Comparison of ENCODE assay signal across 8 cellular contexts in genomic region chr17:18712354-18712999, GRCh38. TPM values are rescaled to one million over a fixed set of nuclear protein-coding genes. Genes with fewer than 3 reads are reported as not detected.
DNase-seq lines count a peak whose midpoint lies in the region; TF ChIP-seq lines count a peak whose summit lies in the region.
"Not testable (repeated sequence)": the region's sequence is repeated elsewhere in the genome, so short reads cannot be mapped to it uniquely, and the experiment has no call there.

No MANE protein-coding gene starts in this region.

- not testable (repeated sequence) for H3K4me3 Mint-ChIP-seq in activated T-cell treated with anti-CD3 and anti-CD28 coated beads, Interleukin-2, amount 50 U/mL, for 24 hours

- H3K4me1 ChIP-seq in sigmoid colon, thyroid gland: not testable (repeated sequence)

- in situ Hi-C loops in G401 (cut with HindIII; ENCODE audit: low sequenced_read_pairs) = not testable (repeated sequence)

- not testable (repeated sequence) for H3K4me1 Mint-ChIP-seq in activated T-cell treated with anti-CD3 and anti-CD28 coated beads, Interleukin-2, amount 50 U/mL, for 24 hours (ENCODE audit: low read depth)

- 15 to 16% methylated on average over 7 of the region's 7 CpGs for WGBS in sigmoid colon, 2 donors
- WGBS in thyroid gland, 2 donors = 14 to 17% methylated on average over 6 to 7 of the region's 7 CpGs

- not testable (repeated sequence) for H3K36me3 ChIP-seq in kidney epithelial cell (ENCODE audit: control insufficient read depth, insufficient read depth, low read length); sigmoid colon; thyroid gland

- H3K4me3 ChIP-seq in NB4 (ENCODE audit: low read depth, low read length); dorsolateral prefrontal cortex; kidney epithelial cell (ENCODE audit: low read depth, low read length); sigmoid colon; thyroid gland (replicated peaks in 1 of 3): not testable (repeated sequence)

- DNase-seq in G401 (ENCODE audit: low spot score) (peak; percentile 83), NB4 (ENCODE audit: low read depth) (peak; percentile 65), SK-N-DZ (ENCODE audit: low spot score) (peak; percentile 40), dorsolateral prefrontal cortex (peak; percentile 40 to 83 (median 70)), kidney epithelial cell (ENCODE audit: low read depth) (peak; percentile 9), sigmoid colon (peak; percentile 75), thyroid gland (peak; percentile 82 to 83)
- peak; percentile 64 for DNase-seq in activated T-cell treated with anti-CD3 and anti-CD28 coated beads, Interleukin-2, amount 50 U/mL, for 24 hours

- H3K27me3 Mint-ChIP-seq in activated T-cell treated with anti-CD3 and anti-CD28 coated beads, Interleukin-2, amount 50 U/mL, for 24 hours = not testable (repeated sequence)

- not testable (repeated sequence) for H3K27ac Mint-ChIP-seq in activated T-cell treated with anti-CD3 and anti-CD28 coated beads, Interleukin-2, amount 50 U/mL, for 24 hours

- TF ChIP-seq CTCF in NB4 (IDR thresholded peaks at IDR 0.05; ENCODE audit: low read depth, low read length) (peak; percentile 43), dorsolateral prefrontal cortex (IDR thresholded peaks at IDR 0.05 in 54 of 56, conservative IDR thresholded peaks at IDR 0.05 in 2 of 56; ENCODE audit: low read depth in 1 of 56, partially characterized antibody in 56 of 56) (peak; percentile 21 to 77 (median 62)), kidney epithelial cell (IDR thresholded peaks at IDR 0.05; ENCODE audit: insufficient read depth, low read length, poor library complexity, severe bottlenecking) (peak; percentile 27), sigmoid colon (IDR thresholded peaks at IDR 0.05) (peak in 2 of 4 experiments; percentile 46 to 56), thyroid gland (IDR thresholded peaks at IDR 0.05) (peak in 5 of 6 experiments; percentile 42 to 66 (median 45))

- not testable (repeated sequence) for H3K9me3 Mint-ChIP-seq in activated T-cell treated with anti-CD3 and anti-CD28 coated beads, Interleukin-2, amount 50 U/mL, for 24 hours

- not testable (repeated sequence) for TF ChIP-seq EP300 in sigmoid colon (IDR thresholded peaks at IDR 0.05)

- not testable (repeated sequence) for H3K36me3 Mint-ChIP-seq in activated T-cell treated with anti-CD3 and anti-CD28 coated beads, Interleukin-2, amount 50 U/mL, for 24 hours (ENCODE audit: low read depth)

- H3K9me3 ChIP-seq in sigmoid colon, thyroid gland: not testable (repeated sequence)

- not testable (repeated sequence) for TF ChIP-seq POLR2A in NB4 (IDR thresholded peaks at IDR 0.05; ENCODE audit: extremely low read depth, insufficient read length); sigmoid colon (IDR thresholded peaks at IDR 0.05); thyroid gland (IDR thresholded peaks at IDR 0.05)

- intact Hi-C loops in dorsolateral prefrontal cortex (cut with DNase I); sigmoid colon (cut with DNase I); thyroid gland (cut with DNase I): not testable (repeated sequence)

- not testable (repeated sequence) for H3K27ac ChIP-seq in dorsolateral prefrontal cortex, sigmoid colon, thyroid gland

- H3K27me3 ChIP-seq in dorsolateral prefrontal cortex; kidney epithelial cell (ENCODE audit: control insufficient read depth, insufficient read depth, low read length); sigmoid colon; thyroid gland: not testable (repeated sequence)

RNA-seq across cellular contexts. Expression of gene FOXO3B, which starts 30.4 kb away (rescaled TPM):
- 1.8 and 4.0 TPM in 2 replicates for total RNA-seq in G401 (2014; rRNA removed; shearing (Covaris generic))
- 4.8 and 5.5 TPM in 2 replicates for polyA plus RNA-seq in SK-N-DZ (2014; cell fraction: cytosol; rRNA removed)
- 3.2 and 3.9 TPM in 2 replicates for polyA plus RNA-seq in SK-N-DZ (2014; cell fraction: nucleus; rRNA removed)
- total RNA-seq in dorsolateral prefrontal cortex = 10 to 100 TPM in 2 of 120 experiments, 1 to 10 TPM in 118; 2.6 to 10.7 (median 5.3) TPM
- total RNA-seq in kidney epithelial cell = 18.2 and 18.6 TPM in 2 replicates
- total RNA-seq in sigmoid colon = 10 to 100 TPM in 1 of 4 donors, 1 to 10 TPM in 3; 5.7 to 10.2 (median 7.8) TPM
- polyA plus RNA-seq in sigmoid colon = 1 to 10 TPM in 1 of 3 donors, not detected in 2; 1.7 TPM
- 10 to 100 TPM in 2 of 4 donors, 1 to 10 TPM in 2; 4.2 to 12.1 (median 9.7) TPM for total RNA-seq in thyroid gland

RNA-seq across cellular contexts. Expression of gene FBXW10, which starts 31.4 kb away (rescaled TPM):
- not detected in 2 replicates for total RNA-seq in G401 (2014; rRNA removed; shearing (Covaris generic))
- not detected in 2 replicates for polyA plus RNA-seq in SK-N-DZ (2014; cell fraction: cytosol; rRNA removed)
- polyA plus RNA-seq in SK-N-DZ (2014; cell fraction: nucleus; rRNA removed) = 0.12 and 0.70 TPM in 2 replicates
- total RNA-seq in dorsolateral prefrontal cortex = 10 to 100 TPM in 1 of 120 experiments, 1 to 10 TPM in 1, under 1 TPM in 96, not detected in 22; 0.14 to 10.5 (median 0.34) TPM
- not detected in 2 replicates for total RNA-seq in kidney epithelial cell
- under 1 TPM in 2 of 4 donors, not detected in 2; 0.28 to 0.33 TPM for total RNA-seq in sigmoid colon
- under 1 TPM in 1 of 3 donors, not detected in 2; 0.03 TPM for polyA plus RNA-seq in sigmoid colon
- 1 to 10 TPM in 2 of 4 donors, under 1 TPM in 2; 0.78 to 1.4 (median 1.0) TPM for total RNA-seq in thyroid gland

Comparison
In these comparisons a context has a peak if more than half of its experiments do, and no peak if none do; other contexts are left out.
1. DNase-seq: peak in every context shown above with its lines; median percentile 83 in G401; 82 in thyroid gland; 75 in sigmoid colon; 70 in dorsolateral prefrontal cortex; 65 in NB4; 64 in activated T-cell treated with anti-CD3 and anti-CD28 coated beads, Interleukin-2, amount 50 U/mL, for 24 hours; 40 in SK-N-DZ; 9 in kidney epithelial cell.